In genomic region chr15:39874890-39875549, GRCh38 we compare ENCODE assay signal across 8 cellular contexts. TPM values are rescaled to one million over a fixed set of nuclear protein-coding genes. Genes with fewer than 3 reads are reported as not detected.
DNase-seq lines count a peak whose midpoint lies in the region; ATAC-seq and TF ChIP-seq lines count a peak whose summit lies in the region.

No MANE protein-coding gene starts in this region.

- intact Hi-C loops in breast epithelium (cut with DNase I; ENCODE audit: low total_unique reads) = loop anchor here (10.0 kb wide), 1 partner anchor 80 kb away; no protein-coding TSS in a partner anchor

- H3K9me3 ChIP-seq in breast epithelium = no peaks in the 10 kb centered on the region

- no peak overlapping the region for H3K27ac ChIP-seq in breast epithelium

- H3K36me3 ChIP-seq in breast epithelium = no peaks in the 10 kb centered on the region

- peak; percentile 59 for TF ChIP-seq CTCF in GM12874 (IDR thresholded peaks at IDR 0.05; ENCODE audit: insufficient read depth, low read depth, low read length)
- peak in 2 of 3 donors; percentile 32 to 70 for TF ChIP-seq CTCF in breast epithelium (IDR thresholded peaks at IDR 0.05)

- no peaks in the 10 kb centered on the region for H3K27me3 ChIP-seq in breast epithelium

- TF ChIP-seq POLR2A in breast epithelium (IDR thresholded peaks at IDR 0.05) (no peak), GM18505 (IDR thresholded peaks at IDR 0.05; ENCODE audit: borderline replicate concordance, extremely low read depth, insufficient read depth, insufficient read length) (no peak)

- H3K4me3 ChIP-seq in breast epithelium = no peak overlapping the region

- H3K4me1 ChIP-seq in breast epithelium = no peaks in the 10 kb centered on the region

- peak; percentile 18 for DNase-seq in Ammon's horn (ENCODE audit: low spot score)
- peak; percentile 46 for DNase-seq in NCI-H774 (lab: John Stamatoyannopoulos, UW)
- DNase-seq in breast epithelium (ENCODE audit: low spot score in 2 of 2) = no peak
- DNase-seq in midbrain (lab: John Stamatoyannopoulos, UW) = peak; percentile 20

- ATAC-seq in GM18505 (IDR thresholded peaks at IDR 0.05; ENCODE audit: unreplicated experiment) (no peak), GM21526 (IDR thresholded peaks at IDR 0.05; ENCODE audit: low FRiP score, unreplicated experiment) (no peak), GM18873 (IDR thresholded peaks at IDR 0.05; ENCODE audit: low FRiP score, unreplicated experiment) (no peak)

RNA-seq across cellular contexts. Expression of gene GPR176, which starts 45.0 kb away (rescaled TPM):
- total RNA-seq in breast epithelium = 10 to 100 TPM in 1 of 3 donors, 1 to 10 TPM in 2; 4.4 to 12.1 (median 9.4) TPM

RNA-seq across cellular contexts. Expression of gene EIF2AK4, which starts 58.9 kb away (rescaled TPM):
- 10 to 100 TPM; 44.9 to 54.3 (median 46.7) TPM for total RNA-seq in breast epithelium

Comparison
In these comparisons a context has a peak if more than half of its experiments do, and no peak if none do; other contexts are left out.
1. DNase-seq: peak in Ammon's horn (single experiment), NCI-H774 (single experiment) and midbrain (single experiment); none in breast epithelium (0 of 2).